In genomic region chr2:27766287-27766661, GRCh38 we compare ENCODE assay signal across 11 cellular contexts. TPM values are rescaled to one million over a fixed set of nuclear protein-coding genes. Genes with fewer than 3 reads are reported as not detected.
DNase-seq lines count a peak whose midpoint lies in the region; FAIRE-seq and TF ChIP-seq lines count a peak whose summit lies in the region.
"Had no signal": no experiment of that assay in that cellular context is flagged by ENCODE, and none has a peak within 500 bp of the region (broad histone marks: within the 10 kb centered on the region; RNA-seq: fewer than 3 reads in every experiment).

No MANE protein-coding gene starts in this region.

- no peak overlapping the region for H3K27ac ChIP-seq in CD4-positive, alpha-beta memory T cell (ENCODE audit: low read depth, low read length)
- H3K27ac ChIP-seq in MM.1S (ENCODE audit: low read length) (no peak overlapping the region), osteoblast (ENCODE audit: low read depth, low read length) (no peak overlapping the region), uterus (no peak overlapping the region)

- FAIRE-seq in urothelium cell line (lab: Jason Lieb, UNC), result no peak
- FAIRE-seq: GM12892 had no signal

- no peaks in the 10 kb centered on the region for H3K9me3 ChIP-seq in CD4-positive, alpha-beta memory T cell (ENCODE audit: control insufficient read depth in 1 of 2, low read length in 2 of 2)
- H3K9me3 ChIP-seq in MM.1S (replicated peaks; ENCODE audit: insufficient read depth, low read length), result no peaks in the 10 kb centered on the region
- H3K9me3 ChIP-seq in endocrine pancreas (ENCODE audit: control insufficient read depth, low read length), result no peaks in the 10 kb centered on the region
- no peaks in the 10 kb centered on the region for H3K9me3 ChIP-seq in osteoblast (ENCODE audit: low read depth, low read length)
- no peaks in the 10 kb centered on the region for H3K9me3 ChIP-seq in uterus
- no peaks in the 10 kb centered on the region for H3K9me3 ChIP-seq in MG63

- no peaks in the 10 kb centered on the region for H3K9me2 ChIP-seq in MM.1S (replicated peaks; ENCODE audit: insufficient read depth, low read length)

- no peaks in the 10 kb centered on the region for H3K4me1 ChIP-seq in CD4-positive, alpha-beta memory T cell (ENCODE audit: insufficient read depth, low read length)
- H3K4me1 ChIP-seq in MM.1S (ENCODE audit: low read length) (peaks cover 5% of the 10 kb centered on the region; the same call in 1 of the 2 replicates), endocrine pancreas (ENCODE audit: control insufficient read depth, insufficient read depth, low read length) (no peaks in the 10 kb centered on the region), osteoblast (ENCODE audit: insufficient read depth, low read length) (peaks cover 27% of the 10 kb centered on the region), uterus (no peaks in the 10 kb centered on the region)

- no peak for TF ChIP-seq POLR2A in uterus (IDR thresholded peaks at IDR 0.05)

- TF ChIP-seq CTCF in MM.1S (IDR thresholded peaks at IDR 0.05; ENCODE audit: low read length), result no peak
- no peak for TF ChIP-seq CTCF in osteoblast (IDR thresholded peaks at IDR 0.05; ENCODE audit: extremely low read depth, low read depth, low read length)
- no peak for TF ChIP-seq CTCF in uterus (IDR thresholded peaks at IDR 0.05)

- H3K36me3 ChIP-seq in CD4-positive, alpha-beta memory T cell (ENCODE audit: insufficient read depth, low read length), result no peaks in the 10 kb centered on the region
- no peaks in the 10 kb centered on the region for H3K36me3 ChIP-seq in MM.1S (replicated peaks; ENCODE audit: insufficient read depth, low read length)
- H3K36me3 ChIP-seq in endocrine pancreas (ENCODE audit: control insufficient read depth, insufficient read depth, low read length), result no peaks in the 10 kb centered on the region
- H3K36me3 ChIP-seq in osteoblast (ENCODE audit: insufficient read depth, low read length), result no peaks in the 10 kb centered on the region
- no peaks in the 10 kb centered on the region for H3K36me3 ChIP-seq in uterus
- H3K36me3 ChIP-seq in MG63, result no peaks in the 10 kb centered on the region

- H3K36me3 Mint-ChIP-seq in CD4-positive, alpha-beta memory T cell, result peaks cover 0 to 3% of the 10 kb centered on the region in 2 donors

- H3F3A ChIP-seq in MM.1S (ENCODE audit: insufficient read depth, low read length), result no peaks in the 10 kb centered on the region

- DNase-seq in CD4-positive, alpha-beta memory T cell, result no peak
- DNase-seq in MM.1S, result no peak
- DNase-seq in osteoblast (ENCODE audit: insufficient read length, low spot score, missing footprints), result no peak
- no peak for DNase-seq in uterus
- DNase-seq in stimulated activated CD4-positive, alpha-beta T cell treated with anti-CD3 and anti-CD28 coated beads, Interleukin-1b, Interleukin-23, amount 100 ng/mL, for 48 hours, result no peak
- no peak for DNase-seq in MG63
- DNase-seq in urothelium cell line (ENCODE audit: low spot score), result no peak
- DNase-seq: NCI-H1436 treated with DMSO at 0.1 percent for 48 hours; NK-92 treated with Interleukin-12 subunit alpha and Interleukin-12 subunit beta, amount 100 ng/mL, for 24 hours had no signal

- H3K4me1 Mint-ChIP-seq in CD4-positive, alpha-beta memory T cell, result peaks cover 5 to 17% (median 10%) of the 10 kb centered on the region in 4 donors

- H4K20me1 ChIP-seq in MM.1S (ENCODE audit: insufficient read depth, low read length) (no peaks in the 10 kb centered on the region), osteoblast (ENCODE audit: insufficient read depth, low read length) (no peaks in the 10 kb centered on the region)

- CTCF ChIA-PET in CD4-positive, alpha-beta memory T cell (lab: Charles Lee; ENCODE audit: partially characterized antibody), result no interaction called here

- H3K79me2 ChIP-seq in MM.1S (ENCODE audit: low read length), result no peaks in the 10 kb centered on the region
- no peaks in the 10 kb centered on the region for H3K79me2 ChIP-seq in osteoblast (ENCODE audit: insufficient read depth, low read length)

- no peak overlapping the region for H3K4me3 ChIP-seq in CD4-positive, alpha-beta memory T cell (ENCODE audit: low read length in 2 of 2)
- H3K4me3 ChIP-seq in MM.1S (ENCODE audit: low read length), result no peak overlapping the region
- peak overlapping the region; percentile 52 for H3K4me3 ChIP-seq in endocrine pancreas (ENCODE audit: control insufficient read depth, insufficient read depth, low read length)
- no peak overlapping the region for H3K4me3 ChIP-seq in osteoblast (ENCODE audit: insufficient read depth, low read length)
- no peak overlapping the region for H3K4me3 ChIP-seq in uterus
- no peak overlapping the region for H3K4me3 ChIP-seq in MG63

- H3K27me3 Mint-ChIP-seq in CD4-positive, alpha-beta memory T cell, result peaks cover 4% of the 10 kb centered on the region in 2 donors

- H3K27me3 ChIP-seq in CD4-positive, alpha-beta memory T cell (ENCODE audit: insufficient read depth, low read length), result no peaks in the 10 kb centered on the region
- H3K27me3 ChIP-seq in MM.1S (replicated peaks; ENCODE audit: insufficient read depth, low read length) (0 out of 2 replicates have a peak, but pooled peaks cover 4% of the 10 kb centered on the region), endocrine pancreas (ENCODE audit: control insufficient read depth, insufficient read depth, low read length) (no peaks in the 10 kb centered on the region), osteoblast (ENCODE audit: insufficient read depth, low read length) (no peaks in the 10 kb centered on the region), uterus (no peaks in the 10 kb centered on the region), MG63 (no peaks in the 10 kb centered on the region)

- peak overlapping the region in 4 of 7 donors; percentile 57 to 72 (median 61) for H3K27ac Mint-ChIP-seq in CD4-positive, alpha-beta memory T cell

- POLR2A ChIA-PET in CD4-positive, alpha-beta memory T cell (lab: Charles Lee; ENCODE audit: partially characterized antibody), result no interaction called here

- 0 out of 2 replicates have a peak overlapping the region, but pooled peaks have one; percentile 16 for H3K4me2 ChIP-seq in MM.1S (ENCODE audit: low read depth, low read length)
- H3K4me2 ChIP-seq in osteoblast (ENCODE audit: insufficient read depth, low read length), result peak overlapping the region; percentile 63

- H3K9ac ChIP-seq in MM.1S (ENCODE audit: low read length) (no peak overlapping the region), endocrine pancreas (ENCODE audit: control insufficient read depth, insufficient read depth, low read length) (no peak overlapping the region)

- intact Hi-C loops in CD4-positive, alpha-beta memory T cell (cut with micrococcal nuclease), result no loop called here
- intact Hi-C loops in uterus (cut with DNase I; ENCODE audit: low total_unique reads), result no loop called here

- peak overlapping the region; percentile 52 to 76 (median 68) for H3K4me3 Mint-ChIP-seq in CD4-positive, alpha-beta memory T cell

- no peaks in the 10 kb centered on the region for H3K9me3 Mint-ChIP-seq in CD4-positive, alpha-beta memory T cell

- H2AFZ ChIP-seq in MM.1S (ENCODE audit: low read length) (peak overlapping the region; percentile 46; the same call in 1 of the 2 replicates), osteoblast (ENCODE audit: low read length) (peak overlapping the region; percentile 87)

RNA-seq across cellular contexts. Expression of gene MRPL33, which starts 5.2 kb away (rescaled TPM):
- 10 to 100 TPM; 36.2 to 43.4 TPM for total RNA-seq in CD4-positive, alpha-beta memory T cell
- 100 to 1,000 TPM; 240 to 246 TPM for polyA plus RNA-seq in CD4-positive, alpha-beta memory T cell
- 63.1 and 105 TPM in 2 replicates for total RNA-seq in osteoblast
- 100 to 1,000 TPM in 1 of 4 donors, 10 to 100 TPM in 3; 51.7 to 404 (median 71.4) TPM for total RNA-seq in uterus
- 166 and 232 TPM in 2 replicates for total RNA-seq in MG63 (2014; rRNA removed; shearing (Covaris generic); ENCODE audit: low replicate concordance)
